ENCODE assay signal across 11 cellular contexts in the genomic region with DNA sequence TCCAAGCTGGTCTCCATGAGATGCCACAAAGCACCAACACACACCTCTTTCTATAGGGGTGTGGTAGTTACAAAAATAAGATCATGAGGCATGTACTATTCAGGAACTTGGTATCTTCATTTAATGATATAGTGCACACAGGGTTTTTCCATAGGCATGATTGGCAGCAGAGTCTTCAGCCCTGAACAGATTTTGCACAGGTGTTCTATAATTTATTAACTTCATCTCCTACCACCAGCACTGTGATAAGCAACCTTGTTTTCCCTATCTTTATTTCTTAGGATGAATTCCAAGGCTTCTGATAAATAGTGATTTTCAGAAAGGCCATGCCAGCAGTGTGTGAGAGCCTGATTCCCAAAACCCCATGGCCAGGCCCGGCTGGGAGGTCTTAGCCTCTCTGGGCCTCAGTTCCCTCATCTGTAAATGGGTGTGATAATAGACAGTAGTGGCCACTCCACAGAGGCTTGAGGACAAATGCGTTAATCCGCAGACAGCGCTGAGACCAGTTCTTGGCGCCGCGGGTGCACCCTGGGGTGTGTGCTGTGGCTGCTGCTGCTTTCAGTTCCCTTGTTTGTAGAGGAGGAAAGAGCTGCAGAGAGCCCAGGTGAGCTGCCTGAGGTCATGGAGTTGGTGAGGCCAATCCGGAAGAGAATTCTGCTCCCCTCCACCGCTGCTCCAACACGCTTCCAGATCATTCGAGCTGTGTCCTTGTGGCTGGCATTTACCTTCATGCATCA. TPM values are rescaled to one million over a fixed set of nuclear protein-coding genes. Genes with fewer than 3 reads are reported as not detected.
A peak's percentile ranks its signal among the peaks of the same experiment; 100 is the strongest.
DNase-seq lines count a peak whose midpoint lies in the region; ATAC-seq and TF ChIP-seq lines count a peak whose summit lies in the region.
"Had no signal": no experiment of that assay in that cellular context is flagged by ENCODE, and none has a peak within 500 bp of the region (broad histone marks: within the 10 kb centered on the region; RNA-seq: fewer than 3 reads in every experiment).

No MANE protein-coding gene starts in this region.

- peak overlapping the region; percentile 55 for H3K9ac ChIP-seq in OCI-LY3 (ENCODE audit: low read length)

- no peaks in the 10 kb centered on the region for H3K9me3 ChIP-seq in OCI-LY3 (ENCODE audit: insufficient read depth, low read length)
- no peaks in the 10 kb centered on the region for H3K9me3 ChIP-seq in suprapubic skin

- no peaks in the 10 kb centered on the region for H3K36me3 Mint-ChIP-seq in activated T-cell treated with anti-CD3 and anti-CD28 coated beads, Interleukin-2, amount 50 U/mL, for 72 hours (ENCODE audit: insufficient read depth in 2 of 2)
- H3K36me3 Mint-ChIP-seq in activated T-cell treated with anti-CD3 and anti-CD28 coated beads, Interleukin-2, amount 50 U/mL, for 4 hours (ENCODE audit: insufficient read depth) = peaks cover 10% of the 10 kb centered on the region

- 85% methylated on average over 11 of the region's 11 CpGs for WGBS in suprapubic skin

- H3K4me3 Mint-ChIP-seq in activated T-cell treated with anti-CD3 and anti-CD28 coated beads, Interleukin-2, amount 50 U/mL, for 72 hours = no peak overlapping the region
- H3K4me3 Mint-ChIP-seq in activated T-cell treated with anti-CD3 and anti-CD28 coated beads, Interleukin-2, amount 50 U/mL, for 4 hours = no peak overlapping the region
- H3K4me3 Mint-ChIP-seq: mesothelial cell of epicardium had no signal

- no peak for DNase-seq in activated T-cell treated with anti-CD3 and anti-CD28 coated beads, Interleukin-2, amount 50 U/mL, for 72 hours
- DNase-seq in activated T-cell treated with anti-CD3 and anti-CD28 coated beads, Interleukin-2, amount 50 U/mL, for 4 hours = no peak
- DNase-seq in suprapubic skin (ENCODE audit: low spot score in 2 of 2) (no peak), omental fat pad (ENCODE audit: low spot score) (no peak), NCI-H748 (lab: John Stamatoyannopoulos, UW; ENCODE audit: unreplicated experiment) (no peak)
- DNase-seq: ACHN; activated CD8-positive, alpha-beta memory T cell treated with anti-CD3 and anti-CD28 coated beads, Interleukin-2, amount 50 U/mL, for 4 hours had no signal

- H3K4me1 ChIP-seq in OCI-LY3 (ENCODE audit: low read length) (peaks cover 26% of the 10 kb centered on the region), suprapubic skin (peaks cover 38% of the 10 kb centered on the region)

- no peaks in the 10 kb centered on the region for H3K27me3 Mint-ChIP-seq in activated T-cell treated with anti-CD3 and anti-CD28 coated beads, Interleukin-2, amount 50 U/mL, for 72 hours (ENCODE audit: low read depth)
- H3K27me3 Mint-ChIP-seq in activated T-cell treated with anti-CD3 and anti-CD28 coated beads, Interleukin-2, amount 50 U/mL, for 4 hours (ENCODE audit: low read depth) = no peaks in the 10 kb centered on the region

- ATAC-seq in activated T-cell treated with anti-CD3 and anti-CD28 coated beads, Interleukin-2, amount 50 U/mL, for 72 hours (replicated peaks in 1 of 2) = no peak
- no peak for ATAC-seq in activated T-cell treated with anti-CD3 and anti-CD28 coated beads, Interleukin-2, amount 50 U/mL, for 4 hours
- ATAC-seq in HG03442 (IDR thresholded peaks at IDR 0.05; ENCODE audit: unreplicated experiment) (no peak), omental fat pad (ENCODE audit: low FRiP score) (no peak)

- H3K4me1 Mint-ChIP-seq in activated T-cell treated with anti-CD3 and anti-CD28 coated beads, Interleukin-2, amount 50 U/mL, for 72 hours (ENCODE audit: low read depth) = peaks cover 10% of the 10 kb centered on the region
- H3K4me1 Mint-ChIP-seq in activated T-cell treated with anti-CD3 and anti-CD28 coated beads, Interleukin-2, amount 50 U/mL, for 4 hours (ENCODE audit: low read depth) = peaks cover 4% of the 10 kb centered on the region
- H3K4me1 Mint-ChIP-seq: mesothelial cell of epicardium had no signal

- H3K36me3 ChIP-seq in OCI-LY3 (replicated peaks; ENCODE audit: low read depth, low read length) (no peaks in the 10 kb centered on the region), suprapubic skin (peaks cover 20% of the 10 kb centered on the region)

- TF ChIP-seq POLR2A in suprapubic skin (IDR thresholded peaks at IDR 0.05) = no peak

- TF ChIP-seq CTCF in OCI-LY3 (IDR thresholded peaks at IDR 0.05; ENCODE audit: low read depth, low read length) = no peak
- no peak for TF ChIP-seq CTCF in suprapubic skin (IDR thresholded peaks at IDR 0.05)
- TF ChIP-seq CTCF in omental fat pad (IDR thresholded peaks at IDR 0.05) = no peak

- TF ChIP-seq EP300 in suprapubic skin (IDR thresholded peaks at IDR 0.05) = no peak

- H3K27ac Mint-ChIP-seq in activated T-cell treated with anti-CD3 and anti-CD28 coated beads, Interleukin-2, amount 50 U/mL, for 72 hours = peak overlapping the region; percentile 12
- H3K27ac Mint-ChIP-seq: mesothelial cell of epicardium had no signal

- peak overlapping the region; percentile 85 for H3K4me2 ChIP-seq in OCI-LY3 (ENCODE audit: low read length)

- no peaks in the 10 kb centered on the region for H4K20me1 ChIP-seq in OCI-LY3 (ENCODE audit: insufficient read depth, low read length)

- no peaks in the 10 kb centered on the region for H3K9me3 Mint-ChIP-seq in activated T-cell treated with anti-CD3 and anti-CD28 coated beads, Interleukin-2, amount 50 U/mL, for 72 hours
- no peaks in the 10 kb centered on the region for H3K9me3 Mint-ChIP-seq in activated T-cell treated with anti-CD3 and anti-CD28 coated beads, Interleukin-2, amount 50 U/mL, for 4 hours
- H3K9me3 Mint-ChIP-seq: mesothelial cell of epicardium had no signal

- H3K4me3 ChIP-seq in OCI-LY3 (ENCODE audit: low read length) = peak overlapping the region; percentile 60
- H3K4me3 ChIP-seq in suprapubic skin = no peak overlapping the region

- H3K27ac ChIP-seq in OCI-LY3 (ENCODE audit: low read length) (peak overlapping the region; percentile 45), layer of hippocampus (ENCODE audit: low read depth, low read length) (peak overlapping the region; percentile 71), suprapubic skin (peak overlapping the region; percentile 96)

- H2AFZ ChIP-seq in OCI-LY3 (ENCODE audit: low read depth, low read length) = 0 out of 2 replicates have a peak overlapping the region, but pooled peaks have one; percentile 23

- H3K79me2 ChIP-seq in OCI-LY3 (ENCODE audit: low read length) = no peaks in the 10 kb centered on the region

- H3K27me3 ChIP-seq in OCI-LY3 (ENCODE audit: low read depth, low read length) = no peaks in the 10 kb centered on the region
- no peaks in the 10 kb centered on the region for H3K27me3 ChIP-seq in layer of hippocampus (ENCODE audit: control insufficient read depth, insufficient read depth, low read length)
- no peaks in the 10 kb centered on the region for H3K27me3 ChIP-seq in suprapubic skin

RNA-seq across cellular contexts. Expression of gene DHRS12, which starts 33.1 kb away (rescaled TPM):
- total RNA-seq in activated T-cell treated with anti-CD3 and anti-CD28 coated beads, Interleukin-2, amount 50 U/mL, for 72 hours = 1 to 10 TPM; 8.0 to 8.5 TPM
- total RNA-seq in activated T-cell treated with anti-CD3 and anti-CD28 coated beads, Interleukin-2, amount 50 U/mL, for 4 hours = 1 to 10 TPM; 3.5 to 4.1 (median 3.6) TPM
- total RNA-seq in suprapubic skin = 10 to 100 TPM in 2 of 4 donors, 1 to 10 TPM in 2; 3.5 to 25.8 (median 10.8) TPM
- 10 to 100 TPM; 11.8 to 22.2 (median 17.4) TPM for total RNA-seq in omental fat pad

Comparison
In these comparisons a context has a peak if more than half of its experiments do, and no peak if none do; other contexts are left out.
1. H3K27ac ChIP-seq: peak in every context shown above with its lines; median percentile 96 in suprapubic skin; 71 in layer of hippocampus; 45 in OCI-LY3.